In the genomic region with DNA sequence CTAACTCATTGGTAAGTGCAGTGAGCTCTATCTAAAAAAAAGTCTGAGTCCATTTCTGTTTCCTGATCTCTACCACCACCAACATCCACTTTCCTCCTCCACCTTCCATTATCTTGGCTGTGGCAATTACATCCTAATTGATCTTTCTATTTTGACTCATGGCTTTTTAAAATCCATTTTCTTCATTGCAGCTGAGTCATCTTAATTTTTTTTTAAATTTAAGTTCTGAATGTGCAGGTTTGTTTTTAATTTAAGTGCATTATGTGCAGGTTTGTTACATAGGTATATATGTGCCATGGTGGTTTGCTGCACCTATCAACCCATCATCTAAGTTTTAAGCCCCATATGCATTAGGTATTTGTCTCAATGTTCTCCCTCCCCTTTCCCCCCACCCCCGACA, we compare ENCODE assay signal across 35 cellular contexts.
"Had no signal": no experiment of that assay in that cellular context is flagged by ENCODE, and none has a peak within 500 bp of the region (broad histone marks: within the 10 kb centered on the region; RNA-seq: fewer than 3 reads in every experiment).

No MANE protein-coding gene starts in this region.

- H3K36me3 ChIP-seq: MG63 had no signal

- H3K9me3 ChIP-seq: MG63 had no signal

- DNase-seq: Karpas-422, Kasumi-1, MG63, MM.1S, MV-4-11, NCI-H1048, NCI-H1092, NCI-H1092 treated with DMSO at 0.1 percent for 48 hours, NCI-H1105, NCI-H1105 treated with DMSO at 0.1 percent for 48 hours, NCI-H1417, NCI-H1417 treated with DMSO at 0.1 percent for 48 hours, NCI-H1436, NCI-H1436 treated with DMSO at 0.1 percent for 48 hours, NCI-H146, NCI-H1694, NCI-H1694 treated with DMSO at 0.1 percent for 48 hours, NCI-H187, NCI-H187 treated with DMSO at 0.1 percent for 48 hours, NCI-H1930, NCI-H2029, NCI-H2029 treated with DMSO at 0.1 percent for 48 hours, NCI-H2081, NCI-H2081 treated with DMSO at 0.1 percent for 48 hours, NCI-H2107, NCI-H2171, NCI-H2171 treated with DMSO at 0.1 percent for 48 hours, NCI-H2227 treated with DMSO at 0.1 percent for 48 hours, NCI-H226, NCI-H345, NCI-H446, NCI-H446 treated with DMSO at 0.1 percent for 48 hours, NCI-H510A, NCI-H510A treated with DMSO at 0.1 percent for 48 hours, NCI-H524 had no signal

- H3K4me3 ChIP-seq: MG63 had no signal
